34 cellular contexts compared by ENCODE assay signal in the genomic region with DNA sequence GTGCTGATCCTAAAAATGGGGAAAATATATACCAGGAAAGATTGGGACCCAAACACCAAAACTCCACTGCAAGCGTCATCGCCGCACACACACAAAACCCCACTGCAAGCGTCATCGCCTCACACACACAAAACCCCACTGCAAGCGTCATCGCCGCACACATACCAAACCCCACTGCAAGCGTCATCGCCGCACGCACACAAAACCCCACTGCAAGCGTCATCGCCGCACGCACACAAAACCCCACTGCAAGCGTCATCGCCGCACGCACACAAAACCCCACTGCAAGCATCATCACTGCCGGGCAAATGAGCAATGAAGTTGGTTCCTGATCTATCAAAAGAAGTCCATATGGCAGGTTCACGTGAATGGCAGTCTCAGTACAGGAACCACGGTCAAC.
"Had no signal": no experiment of that assay in that cellular context is flagged by ENCODE, and none has a peak within 500 bp of the region (broad histone marks: within the 10 kb centered on the region; RNA-seq: fewer than 3 reads in every experiment).

No MANE protein-coding gene starts in this region.

- H3K27me3 ChIP-seq: MG63 had no signal

- H3K36me3 ChIP-seq: MG63 had no signal

- H3K9ac ChIP-seq: KMS-11 had no signal

- H3K4me3 ChIP-seq: MG63 had no signal

- H3K4me2 ChIP-seq: KMS-11 had no signal

- H3K27ac ChIP-seq: KMS-11 had no signal

- H3K9me3 ChIP-seq: MG63 had no signal

- DNase-seq: Karpas-422, Kasumi-1, MG63, MV-4-11, NCI-H1048, NCI-H1092, NCI-H1092 treated with DMSO at 0.1 percent for 48 hours, NCI-H1105, NCI-H1105 treated with DMSO at 0.1 percent for 48 hours, NCI-H1417, NCI-H1417 treated with DMSO at 0.1 percent for 48 hours, NCI-H1436, NCI-H1436 treated with DMSO at 0.1 percent for 48 hours, NCI-H146, NCI-H1694, NCI-H1694 treated with DMSO at 0.1 percent for 48 hours, NCI-H187, NCI-H187 treated with DMSO at 0.1 percent for 48 hours, NCI-H1930, NCI-H2029, NCI-H2029 treated with DMSO at 0.1 percent for 48 hours, NCI-H2081, NCI-H2081 treated with DMSO at 0.1 percent for 48 hours, NCI-H2107, NCI-H2171, NCI-H2171 treated with DMSO at 0.1 percent for 48 hours, NCI-H2227 treated with DMSO at 0.1 percent for 48 hours, NCI-H226, NCI-H345, NCI-H446, NCI-H446 treated with DMSO at 0.1 percent for 48 hours, NCI-H510A, NCI-H510A treated with DMSO at 0.1 percent for 48 hours had no signal
